In genomic region chr16:84766978-84767773, GRCh38 we compare ENCODE assay signal across 18 cellular contexts. TPM values are rescaled to one million over a fixed set of nuclear protein-coding genes. Genes with fewer than 3 reads are reported as not detected.
DNase-seq lines count a peak whose midpoint lies in the region; ATAC-seq and TF ChIP-seq lines count a peak whose summit lies in the region.
"Had no signal": no experiment of that assay in that cellular context is flagged by ENCODE, and none has a peak within 500 bp of the region (broad histone marks: within the 10 kb centered on the region; RNA-seq: fewer than 3 reads in every experiment).

No MANE protein-coding gene starts in this region.

- H3K27me3 Mint-ChIP-seq in activated CD4-positive, alpha-beta memory T cell treated with anti-CD3 and anti-CD28 coated beads for 36 hours, result no peaks in the 10 kb centered on the region
- H3K27me3 Mint-ChIP-seq in type B pancreatic cell, result no peaks in the 10 kb centered on the region
- H3K27me3 Mint-ChIP-seq: B cell, IgD-negative memory B cell, progenitor cell of endocrine pancreas had no signal

- no peak for TF ChIP-seq POLR2A in adrenal gland (IDR thresholded peaks at IDR 0.05)
- no peak for TF ChIP-seq POLR2A in gastroesophageal sphincter (IDR thresholded peaks at IDR 0.05)

- POLR2A ChIA-PET in activated CD4-positive, alpha-beta memory T cell treated with anti-CD3 and anti-CD28 coated beads for 36 hours (lab: Charles Lee), result interaction anchor here (1.0 kb wide), 1 partner anchor 14 kb away, joined by 4 read pairs; no protein-coding TSS in a partner anchor

- intact Hi-C loops in left ventricle myocardium inferior (cut with micrococcal nuclease), result no loop called here
- intact Hi-C loops in Right ventricle myocardium inferior (cut with DNase I), result no loop called here
- intact Hi-C loops in activated CD4-positive, alpha-beta memory T cell treated with anti-CD3 and anti-CD28 coated beads for 36 hours (cut with micrococcal nuclease), result loop anchor here (2.0 kb wide), 1 partner anchor 14 kb away; no protein-coding TSS in a partner anchor
- intact Hi-C loops in adrenal gland (cut with DNase I), result no loop called here

- no peak for DNase-seq in left ventricle myocardium inferior
- DNase-seq in Right ventricle myocardium inferior (ENCODE audit: missing footprints), result no peak
- no peak for DNase-seq in activated CD4-positive, alpha-beta memory T cell treated with anti-CD3 and anti-CD28 coated beads for 36 hours
- no peak for DNase-seq in left lobe of liver (ENCODE audit: low spot score)
- no peak for DNase-seq in type B pancreatic cell (ENCODE audit: extremely low spot score, unreplicated experiment)
- no peak for DNase-seq in adrenal gland
- no peak for DNase-seq in glomerular visceral epithelial cell (ENCODE audit: extremely low spot score)
- DNase-seq: activated CD4-positive, alpha-beta T cell treated with anti-CD3 and anti-CD28 coated beads for 4 hours; activated gamma-delta T cell; kidney; mucosa of descending colon; NCI-H1092 treated with DMSO at 0.1 percent for 48 hours; NCI-H526; stimulated activated CD4-positive, alpha-beta T cell treated with anti-CD3 and anti-CD28 coated beads, Interleukin-15, amount 100 ng/mL, for 24 hours had no signal

- TF ChIP-seq CTCF in left ventricle myocardium inferior (IDR thresholded peaks at IDR 0.05; ENCODE audit: borderline replicate concordance) (no peak), type B pancreatic cell (conservative IDR thresholded peaks at IDR 0.05) (no peak), adrenal gland (IDR thresholded peaks at IDR 0.05) (no peak), gastroesophageal sphincter (IDR thresholded peaks at IDR 0.05) (no peak)

- 74 to 77% (median 76%) methylated on average over 11 of the region's 11 CpGs for WGBS in adrenal gland, 4 donors
- 63 to 67% methylated on average over 7 to 11 of the region's 11 CpGs for WGBS in gastroesophageal sphincter (ENCODE audit: low coverage in 1 of 2), 2 donors

- no peaks in the 10 kb centered on the region for H3K9me3 Mint-ChIP-seq in activated CD4-positive, alpha-beta memory T cell treated with anti-CD3 and anti-CD28 coated beads for 36 hours
- H3K9me3 Mint-ChIP-seq in type B pancreatic cell, result no peaks in the 10 kb centered on the region
- H3K9me3 Mint-ChIP-seq: IgD-negative memory B cell had no signal

- H3K27ac ChIP-seq in left ventricle myocardium inferior (replicated peaks) (peak overlapping the region; percentile 9), adrenal gland (peak overlapping the region in 2 of 5 donors; percentile 39 to 64), gastroesophageal sphincter (peak overlapping the region in 1 of 4 donors; percentile 33)

- H3K4me1 ChIP-seq in left ventricle myocardium inferior (peaks cover 7% of the 10 kb centered on the region), adrenal gland (replicated peaks in 1 of 2) (peaks cover 0 to 5% of the 10 kb centered on the region in 2 donors), gastroesophageal sphincter (peaks cover 0 to 8% (median 0%) of the 10 kb centered on the region in 3 donors)

- H3K4me3 ChIP-seq in left ventricle myocardium inferior (no peak overlapping the region), adrenal gland (no peak overlapping the region), gastroesophageal sphincter (no peak overlapping the region)
- H3K4me3 ChIP-seq: mucosa of descending colon had no signal

- CTCF ChIA-PET in activated CD4-positive, alpha-beta memory T cell treated with anti-CD3 and anti-CD28 coated beads for 36 hours (lab: Charles Lee), result interaction anchor here (1.0 to 3.7 kb wide), 4 partner anchors 10 to 41 kb away, joined by 3 to 40 read pairs (median 9); no protein-coding TSS in a partner anchor

- no peak for TF ChIP-seq EP300 in gastroesophageal sphincter (IDR thresholded peaks at IDR 0.05)

- H3K9me3 ChIP-seq in left ventricle myocardium inferior (replicated peaks) (no peaks in the 10 kb centered on the region), adrenal gland (replicated peaks in 1 of 3) (no peaks in the 10 kb centered on the region), gastroesophageal sphincter (no peaks in the 10 kb centered on the region)
- H3K9me3 ChIP-seq: mucosa of descending colon had no signal

- H3K36me3 Mint-ChIP-seq in activated CD4-positive, alpha-beta memory T cell treated with anti-CD3 and anti-CD28 coated beads for 36 hours, result peaks cover 66% of the 10 kb centered on the region
- peaks cover 61% of the 10 kb centered on the region for H3K36me3 Mint-ChIP-seq in type B pancreatic cell

- H3K4me3 Mint-ChIP-seq in activated CD4-positive, alpha-beta memory T cell treated with anti-CD3 and anti-CD28 coated beads for 36 hours, result no peak overlapping the region
- no peak overlapping the region for H3K4me3 Mint-ChIP-seq in type B pancreatic cell
- H3K4me3 Mint-ChIP-seq: B cell, IgD-negative memory B cell had no signal

- peaks cover 83% of the 10 kb centered on the region for H3K36me3 ChIP-seq in left ventricle myocardium inferior
- peaks cover 0 to 34% of the 10 kb centered on the region in 2 donors for H3K36me3 ChIP-seq in adrenal gland (replicated peaks in 1 of 2)
- peaks cover 0 to 90% of the 10 kb centered on the region in 2 donors for H3K36me3 ChIP-seq in gastroesophageal sphincter

- peak overlapping the region; percentile 55 for H3K27ac Mint-ChIP-seq in activated CD4-positive, alpha-beta memory T cell treated with anti-CD3 and anti-CD28 coated beads for 36 hours
- peak overlapping the region; percentile 54 for H3K27ac Mint-ChIP-seq in type B pancreatic cell

- no peaks in the 10 kb centered on the region for H3K27me3 ChIP-seq in left ventricle myocardium inferior (ENCODE audit: low read depth)
- no peaks in the 10 kb centered on the region for H3K27me3 ChIP-seq in adrenal gland
- H3K27me3 ChIP-seq in gastroesophageal sphincter, result no peaks in the 10 kb centered on the region

- H3K4me1 Mint-ChIP-seq in activated CD4-positive, alpha-beta memory T cell treated with anti-CD3 and anti-CD28 coated beads for 36 hours (ENCODE audit: low read depth), result peaks cover 56% of the 10 kb centered on the region
- H3K4me1 Mint-ChIP-seq in type B pancreatic cell (ENCODE audit: unreplicated experiment), result peaks cover 9% of the 10 kb centered on the region
- H3K4me1 Mint-ChIP-seq: B cell, IgD-negative memory B cell had no signal

- ATAC-seq in Right ventricle myocardium inferior (no peak), left lobe of liver (peak; percentile 10), gastroesophageal sphincter (no peak)
- ATAC-seq: mucosa of descending colon had no signal

RNA-seq across cellular contexts. Expression of gene CRISPLD2, which starts 52.6 kb away (rescaled TPM):
- 12.8 TPM for total RNA-seq in left ventricle myocardium inferior
- 38.1 TPM for total RNA-seq in Right ventricle myocardium inferior
- under 1 TPM; 0.19 to 0.41 TPM for total RNA-seq in activated CD4-positive, alpha-beta memory T cell treated with anti-CD3 and anti-CD28 coated beads for 36 hours
- 4.5 TPM for total RNA-seq in left lobe of liver
- 17.8 and 57.2 TPM in 2 replicates for total RNA-seq in type B pancreatic cell (ENCODE audit: low replicate concordance)
- 100 to 1,000 TPM in 3 of 8 donors, 10 to 100 TPM in 5; 34.6 to 362 (median 85.3) TPM for total RNA-seq in adrenal gland
- polyA plus RNA-seq in adrenal gland, result 10 to 100 TPM; 21.0 to 43.8 (median 42.1) TPM
- 100 to 1,000 TPM; 174 to 411 (median 219) TPM for total RNA-seq in gastroesophageal sphincter
- polyA plus RNA-seq: IgD-negative memory B cell had no signal
